ENCODE assay signal across 1 cellular context in the genomic region with DNA sequence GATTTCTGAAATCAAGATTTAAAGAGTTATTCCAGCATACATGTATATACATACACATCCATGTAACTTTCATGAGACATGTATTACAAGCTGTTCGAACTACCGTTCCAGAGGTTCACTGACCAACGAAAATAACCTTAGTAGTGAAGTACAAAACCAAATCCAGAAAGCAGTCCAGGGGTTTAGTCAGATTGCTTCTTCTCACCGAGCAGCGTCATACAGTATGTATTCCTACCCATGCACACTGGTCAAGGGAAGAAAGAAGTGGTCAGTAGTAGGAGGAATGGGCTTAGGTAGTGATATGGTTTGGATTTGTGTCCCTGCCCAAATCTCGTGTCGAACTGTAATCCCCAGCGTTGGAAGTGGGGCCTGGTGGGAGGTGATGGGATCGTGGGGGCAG.
TF ChIP-seq lines count a peak whose summit lies in the region.

No MANE protein-coding gene starts in this region.

TF ChIP-seq in HepG2, 621 proteins besides CTCF, POLR2A, EP300 and RAD21 (continued from another document):
- TF ChIP-seq SP5 (CRISPR knock-in tag; IDR thresholded peaks at IDR 0.05; ENCODE audit: borderline replicate concordance, low read depth), result no peak
- no peak for TF ChIP-seq ATF2 (CRISPR knock-in tag; IDR thresholded peaks at IDR 0.05)
- TF ChIP-seq HES4 (CRISPR knock-in tag; IDR thresholded peaks at IDR 0.05; ENCODE audit: borderline replicate concordance), result no peak
